ENCODE assay signal across 18 cellular contexts in genomic region chr7:158908552-158908951, GRCh38. TPM values are rescaled to one million over a fixed set of nuclear protein-coding genes. Genes with fewer than 3 reads are reported as not detected.
DNase-seq lines count a peak whose midpoint lies in the region; ATAC-seq, FAIRE-seq and TF ChIP-seq lines count a peak whose summit lies in the region.
"Had no signal": no experiment of that assay in that cellular context is flagged by ENCODE, and none has a peak within 500 bp of the region (broad histone marks: within the 10 kb centered on the region; RNA-seq: fewer than 3 reads in every experiment).

No MANE protein-coding gene starts in this region.

- H3K4me1 Mint-ChIP-seq in GM23338 (no peaks in the 10 kb centered on the region), mesothelial cell of epicardium (peaks cover 9% of the 10 kb centered on the region), type B pancreatic cell (ENCODE audit: unreplicated experiment) (no peaks in the 10 kb centered on the region)
- H3K4me1 Mint-ChIP-seq in activated CD4-positive, alpha-beta T cell treated with anti-CD3 and anti-CD28 coated beads for 36 hours: no peaks in the 10 kb centered on the region
- H3K4me1 Mint-ChIP-seq: CD4-positive, alpha-beta memory T cell had no signal

- in situ Hi-C loops in K562 (cut with MboI): no loop called here

- no peak overlapping the region for H3K4me3 ChIP-seq in GM23338
- no peak overlapping the region for H3K4me3 ChIP-seq in K562

- H3K9me1 ChIP-seq in K562 (ENCODE audit: control insufficient read depth, insufficient read depth, low read length): peaks cover 3% of the 10 kb centered on the region

- H3K9ac ChIP-seq in K562 (ENCODE audit: insufficient read depth in 1 of 2, low read depth in 2 of 2, low read length in 2 of 2): no peak overlapping the region

- WGBS in K562 (ENCODE audit: insufficient coverage, low coverage, missing lambda C conversion rate): 94% methylated on average over 6 of the region's 6 CpGs

- H3K36me3 Mint-ChIP-seq in GM23338 (ENCODE audit: low read depth): peaks cover 21% of the 10 kb centered on the region
- H3K36me3 Mint-ChIP-seq in mesothelial cell of epicardium: peaks cover 25% of the 10 kb centered on the region
- peaks cover 41% of the 10 kb centered on the region for H3K36me3 Mint-ChIP-seq in type B pancreatic cell
- H3K36me3 Mint-ChIP-seq in activated CD4-positive, alpha-beta T cell treated with anti-CD3 and anti-CD28 coated beads for 36 hours (ENCODE audit: low read depth): peaks cover 28% of the 10 kb centered on the region

- no peak for TF ChIP-seq CTCF in GM23338 (conservative IDR thresholded peaks at IDR 0.05; ENCODE audit: low read depth in 2 of 2)
- TF ChIP-seq CTCF in K562 (IDR thresholded peaks at IDR 0.05 in 2 of 3, conservative IDR thresholded peaks at IDR 0.05 in 1 of 3; ENCODE audit: insufficient read depth in 2 of 3, low read depth in 1 of 3, low read length in 3 of 3): no peak
- no peak for TF ChIP-seq CTCF in mesothelial cell of epicardium (IDR thresholded peaks at IDR 0.05; ENCODE audit: unreplicated experiment)
- no peak for TF ChIP-seq CTCF in type B pancreatic cell (conservative IDR thresholded peaks at IDR 0.05)

- DNase-seq in GM23338 (ENCODE audit: low spot score): peak; percentile 37
- DNase-seq in K562 (ENCODE audit: extremely low read depth in 1 of 4, low spot score in 3 of 4): no peak
- no peak for DNase-seq in mesothelial cell of epicardium (ENCODE audit: low spot score in 2 of 2, unreplicated experiment in 2 of 2)
- DNase-seq in type B pancreatic cell (ENCODE audit: extremely low spot score, unreplicated experiment): no peak
- DNase-seq in activated CD4-positive, alpha-beta T cell treated with anti-CD3 and anti-CD28 coated beads for 36 hours: no peak
- no peak for DNase-seq in frontal cortex (ENCODE audit: low spot score in 2 of 2)
- DNase-seq: C1 segment of cervical spinal cord; Caco-2; CD4-positive, alpha-beta memory T cell; DMS 273 treated with DMSO at 0.1 percent for 48 hours; DMS53; DMS79 treated with DMSO at 0.1 percent for 48 hours; H7; HCEC 1CT had no signal

- H3K36me3 ChIP-seq in GM23338 (ENCODE audit: insufficient read depth) (no peaks in the 10 kb centered on the region; the same call in 1 of the 2 replicates), K562 (ENCODE audit: control insufficient read depth, insufficient read depth, low read length) (peaks cover 69% of the 10 kb centered on the region)

- BruUV-seq in K562 (replicated peaks; lab: Mats Ljungman, UMichigan): no TSS peak

- POLR2A ChIA-PET in K562 (lab: Yijun Ruan, JAX): no interaction called here
- POLR2A ChIA-PET in activated CD4-positive, alpha-beta T cell treated with anti-CD3 and anti-CD28 coated beads for 36 hours (lab: Charles Lee): no interaction called here

- no peak for TF ChIP-seq EP300 in K562 (IDR thresholded peaks at IDR 0.05; ENCODE audit: low read length)

- intact Hi-C loops in K562 (cut with micrococcal nuclease): no loop called here
- intact Hi-C loops in activated CD4-positive, alpha-beta T cell treated with anti-CD3 and anti-CD28 coated beads for 36 hours (cut with DNase I, micrococcal nuclease): no loop called here

- H2AFZ ChIP-seq in GM23338 (no peak overlapping the region), K562 (ENCODE audit: low read depth, low read length) (no peak overlapping the region)

- H3F3A ChIP-seq in GM23338 (replicated peaks; ENCODE audit: low read depth): no peaks in the 10 kb centered on the region

- H3K79me2 ChIP-seq in GM23338 (replicated peaks; ENCODE audit: insufficient read depth): no peaks in the 10 kb centered on the region
- H3K79me2 ChIP-seq in K562 (ENCODE audit: control insufficient read depth, insufficient read depth, low read length): no peaks in the 10 kb centered on the region; the same call in 2 of the 3 replicates

- FAIRE-seq in K562 (lab: Jason Lieb, UNC) (no peak), frontal cortex (lab: Jason Lieb, UNC) (no peak)
- FAIRE-seq: G401.6, GM12892, H1 had no signal

- H3K4me2 ChIP-seq in GM23338: no peak overlapping the region
- no peak overlapping the region for H3K4me2 ChIP-seq in K562 (ENCODE audit: insufficient read depth, low read length)

- TF ChIP-seq RAD21 in K562 (CRISPR knock-in tag; conservative IDR thresholded peaks at IDR 0.05 in 1 of 2, IDR thresholded peaks at IDR 0.05 in 1 of 2): no peak

- H3K27me3 ChIP-seq in GM23338 (ENCODE audit: insufficient read depth): no peaks in the 10 kb centered on the region
- H3K27me3 ChIP-seq in K562 (ENCODE audit: control insufficient read depth in 2 of 2, insufficient read depth in 2 of 2, low read length in 2 of 2): no peaks in the 10 kb centered on the region; a peak in 1 of 5 replicates

- CTCF ChIA-PET in K562 (lab: Yijun Ruan, JAX; ENCODE audit: low intra/inter-chr PET ratio): no interaction called here
- CTCF ChIA-PET in activated CD4-positive, alpha-beta T cell treated with anti-CD3 and anti-CD28 coated beads for 36 hours (lab: Charles Lee): interaction anchor here (0.5 to 0.6 kb wide), 2 partner anchors 18 to 1520 kb away, joined by 3 read pairs; no protein-coding TSS in a partner anchor

- H3K27me3 Mint-ChIP-seq in GM23338 (ENCODE audit: insufficient read depth, low read depth, poor library complexity) (peaks cover 2% of the 10 kb centered on the region), mesothelial cell of epicardium (ENCODE audit: low read depth) (no peaks in the 10 kb centered on the region), type B pancreatic cell (no peaks in the 10 kb centered on the region)
- no peaks in the 10 kb centered on the region for H3K27me3 Mint-ChIP-seq in activated CD4-positive, alpha-beta T cell treated with anti-CD3 and anti-CD28 coated beads for 36 hours
- H3K27me3 Mint-ChIP-seq: CD4-positive, alpha-beta memory T cell had no signal

- H3K27ac Mint-ChIP-seq in GM23338 (no peak overlapping the region), mesothelial cell of epicardium (peak overlapping the region; percentile 7), type B pancreatic cell (peak overlapping the region; percentile 59)
- no peak overlapping the region for H3K27ac Mint-ChIP-seq in activated CD4-positive, alpha-beta T cell treated with anti-CD3 and anti-CD28 coated beads for 36 hours
- H3K27ac Mint-ChIP-seq: CD4-positive, alpha-beta memory T cell had no signal

- no peak for TF ChIP-seq POLR2A in K562 (conservative IDR thresholded peaks at IDR 0.05)

- H3K9me3 ChIP-seq in K562 (replicated peaks; ENCODE audit: control insufficient read depth, insufficient read depth, low read depth, low read length): no peaks in the 10 kb centered on the region
- H3K9me3 ChIP-seq: Caco-2 had no signal

- H3K4me3 Mint-ChIP-seq in GM23338 (no peak overlapping the region), mesothelial cell of epicardium (no peak overlapping the region), type B pancreatic cell (no peak overlapping the region)
- H3K4me3 Mint-ChIP-seq in activated CD4-positive, alpha-beta T cell treated with anti-CD3 and anti-CD28 coated beads for 36 hours: no peak overlapping the region
- H3K4me3 Mint-ChIP-seq: CD4-positive, alpha-beta memory T cell had no signal

- H3K9me2 ChIP-seq in GM23338 (ENCODE audit: insufficient read depth): no peaks in the 10 kb centered on the region

- ATAC-seq in GM23338: peak; percentile 60
- no peak for ATAC-seq in K562
- ATAC-seq in activated CD4-positive, alpha-beta T cell treated with anti-CD3 and anti-CD28 coated beads for 36 hours: no peak
- ATAC-seq in HG02763 (IDR thresholded peaks at IDR 0.05; ENCODE audit: unreplicated experiment): no peak

- H3K9me3 Mint-ChIP-seq in GM23338 (no peaks in the 10 kb centered on the region), mesothelial cell of epicardium (no peaks in the 10 kb centered on the region), type B pancreatic cell (no peaks in the 10 kb centered on the region)
- H3K9me3 Mint-ChIP-seq in activated CD4-positive, alpha-beta T cell treated with anti-CD3 and anti-CD28 coated beads for 36 hours (ENCODE audit: low read depth): no peaks in the 10 kb centered on the region
- H3K9me3 Mint-ChIP-seq: CD4-positive, alpha-beta memory T cell had no signal

- H3K27ac ChIP-seq in GM23338 (ENCODE audit: low read depth) (no peak overlapping the region), K562 (ENCODE audit: extremely low read depth, low read depth, low read length) (no peak overlapping the region)

- H4K20me1 ChIP-seq in GM23338 (replicated peaks; ENCODE audit: insufficient read depth): no peaks in the 10 kb centered on the region
- H4K20me1 ChIP-seq in K562 (replicated peaks; ENCODE audit: control insufficient read depth, insufficient read depth, low read length): no peaks in the 10 kb centered on the region

- H3K4me1 ChIP-seq in GM23338 (ENCODE audit: insufficient read depth): no peaks in the 10 kb centered on the region
- H3K4me1 ChIP-seq in K562 (replicated peaks in 1 of 2; ENCODE audit: control insufficient read depth in 2 of 2, insufficient read depth in 2 of 2, low read length in 2 of 2): peaks cover 6 to 14% of the 10 kb centered on the region in 2 experiments; a peak in 4 of 5 replicates
- H3K4me1 ChIP-seq: Caco-2 had no signal

RNA-seq across cellular contexts. Expression of gene DYNC2I1, which starts 52.2 kb away (rescaled TPM):
- total RNA-seq in GM23338 (2014; rRNA removed; shearing (Covaris generic)): 8.3 and 9.0 TPM in 2 replicates
- polyA plus RNA-seq in GM23338 (2016; fragmentation: Nextera tagmentation; extraction: Ambion mirVana) (54.4 and 60.9 TPM in 2 replicates), K562 (2011; rRNA removed) (33.3 and 37.9 TPM in 2 replicates), K562 (2014; fragmentation: Illumina TruSeq; extraction: Trizol) (20.3 and 36.5 TPM in 2 replicates), K562 (2014; fragmentation: Nextera tagmentation; extraction: Ambion mirVana) (1 to 10 TPM; 1.3 to 1.6 TPM), K562 (2014; rRNA removed) (39.3 and 42.5 TPM in 2 replicates)
- 95.4 and 308 TPM in 2 replicates for total RNA-seq in K562 (2011; cell fraction: chromatin; rRNA removed; ENCODE audit: low replicate concordance)
- total RNA-seq in K562 (2011; cell fraction: nucleolus; rRNA removed): 44.7 and 52.6 TPM in 2 replicates
- 111 and 142 TPM in 2 replicates for total RNA-seq in K562 (2011; cell fraction: nucleoplasm; rRNA removed)
- total RNA-seq in K562 (2014; rRNA removed) (24.7 and 28.3 TPM in 2 replicates), K562 (2014; rRNA removed; fragmentation: Illumina TruSeq; extraction: Trizol) (21.9 and 24.0 TPM in 2 replicates), K562 (2015; rRNA removed; fragmentation: Illumina TruSeq; extraction: Trizol) (17.7 and 20.6 TPM in 2 replicates), K562 (2021) (23.1 and 27.1 TPM in 2 replicates), mesothelial cell of epicardium (31.1 to 36.2 TPM (median 36.0 TPM) in 3 replicates), type B pancreatic cell (ENCODE audit: low replicate concordance) (26.7 and 33.6 TPM in 2 replicates), frontal cortex (10.6 TPM)
- 44.5 and 61.9 TPM in 2 replicates for polyA plus RNA-seq in K562 (2011; cell fraction: cytosol; rRNA removed)
- 138 and 267 TPM in 2 replicates for polyA plus RNA-seq in K562 (2011; cell fraction: nucleus; rRNA removed)
- 27.1 and 46.7 TPM in 2 replicates for polyA plus RNA-seq in K562 (2012)
- 42.0 and 45.1 TPM in 2 replicates for polyA minus RNA-seq in K562 (2011; rRNA and poly(A)+ RNA removed)
- 20.7 and 21.2 TPM in 2 replicates for polyA minus RNA-seq in K562 (2011; cell fraction: cytosol; rRNA and poly(A)+ RNA removed)
- polyA minus RNA-seq in K562 (2011; cell fraction: nucleus; rRNA and poly(A)+ RNA removed): 40.8 and 41.6 TPM in 2 replicates
- total RNA-seq in activated CD4-positive, alpha-beta T cell treated with anti-CD3 and anti-CD28 coated beads for 36 hours: 10 to 100 TPM; 14.0 to 15.2 TPM

Comparison
In these comparisons a context has a peak if more than half of its experiments do, and no peak if none do; other contexts are left out.
1. H3K27ac Mint-ChIP-seq: peak in mesothelial cell of epicardium (single experiment) and type B pancreatic cell (single experiment); none in GM23338 (single experiment) and activated CD4-positive, alpha-beta T cell treated with anti-CD3 and anti-CD28 coated beads for 36 hours (single experiment).